In genomic region chr5:175816348-175816747, GRCh38 we compare ENCODE assay signal across 27 cellular contexts. TPM values are rescaled to one million over a fixed set of nuclear protein-coding genes. Genes with fewer than 3 reads are reported as not detected.
DNase-seq lines count a peak whose midpoint lies in the region; ATAC-seq and TF ChIP-seq lines count a peak whose summit lies in the region.
"Had no signal": no experiment of that assay in that cellular context is flagged by ENCODE, and none has a peak within 500 bp of the region (broad histone marks: within the 10 kb centered on the region; RNA-seq: fewer than 3 reads in every experiment).

No MANE protein-coding gene starts in this region.

- TF ChIP-seq RAD21 in HCT116 (IDR thresholded peaks at IDR 0.05; ENCODE audit: low read depth) = no peak

- POLR2A ChIA-PET in HCT116 (lab: Charles Lee) = no interaction called here
- POLR2A ChIA-PET in WTC11 (lab: Charles Lee) = no interaction called here

- H3K27ac ChIP-seq in HCT116 (ENCODE audit: low read depth, low read length) = no peak overlapping the region
- no peak overlapping the region for H3K27ac ChIP-seq in neural progenitor cell
- H3K27ac ChIP-seq: BLaER1, KMS-11, PC-9, SJCRH30 had no signal

- H4K20me1 ChIP-seq in HCT116 (ENCODE audit: insufficient read depth) (no peaks in the 10 kb centered on the region), neural progenitor cell (ENCODE audit: low read depth) (no peaks in the 10 kb centered on the region)
- H4K20me1 ChIP-seq: BLaER1 had no signal

- TF ChIP-seq POLR2A in HCT116 (IDR thresholded peaks at IDR 0.05; ENCODE audit: borderline replicate concordance, extremely low read depth, insufficient read depth, insufficient read length) = no peak

- H3K36me3 ChIP-seq in HCT116 (ENCODE audit: control insufficient read depth in 1 of 2, insufficient read depth in 2 of 2, low read length in 2 of 2) = no peaks in the 10 kb centered on the region
- H3K36me3 ChIP-seq in neural progenitor cell = no peaks in the 10 kb centered on the region
- H3K36me3 ChIP-seq: BLaER1, HAP-1, SJCRH30 had no signal

- CTCF ChIA-PET in HCT116 (lab: Charles Lee) = no interaction called here
- CTCF ChIA-PET in WTC11 (lab: Charles Lee) = no interaction called here

- H3K9ac ChIP-seq in HCT116 (ENCODE audit: low read length) (no peak overlapping the region), neural progenitor cell (no peak overlapping the region)
- H3K9ac ChIP-seq: BLaER1, KMS-11 had no signal

- no peaks in the 10 kb centered on the region for H3K27me3 Mint-ChIP-seq in WTC11 (ENCODE audit: low read depth)
- peaks cover 4% of the 10 kb centered on the region for H3K27me3 Mint-ChIP-seq in neural progenitor cell (ENCODE audit: insufficient read depth, low read depth)
- peaks cover 0 to 15% (median 5%) of the 10 kb centered on the region in 3 donors for H3K27me3 Mint-ChIP-seq in immature natural killer cell (ENCODE audit: low read depth in 3 of 3)

- H3K9me2 ChIP-seq in HCT116 (ENCODE audit: insufficient read depth) = no peaks in the 10 kb centered on the region

- intact Hi-C loops in HCT116 (cut with micrococcal nuclease) = no loop called here

- TF ChIP-seq CTCF in HCT116 (IDR thresholded peaks at IDR 0.05 in 2 of 3, conservative IDR thresholded peaks at IDR 0.05 in 1 of 3; ENCODE audit: borderline replicate concordance in 1 of 3, insufficient read depth in 1 of 3, low read depth in 2 of 3, low read length in 2 of 3) = no peak
- TF ChIP-seq CTCF in WTC11 (IDR thresholded peaks at IDR 0.05) = no peak
- TF ChIP-seq CTCF in neural progenitor cell (IDR thresholded peaks at IDR 0.05) = no peak

- no peak overlapping the region for H2AFZ ChIP-seq in HCT116 (ENCODE audit: low read depth, low read length, poor library complexity, severe bottlenecking)
- no peak overlapping the region for H2AFZ ChIP-seq in neural progenitor cell (replicated peaks)
- H2AFZ ChIP-seq: PC-9 had no signal

- H3K4me1 ChIP-seq in HCT116 (ENCODE audit: control insufficient read depth in 1 of 2, insufficient read depth in 2 of 2, low read length in 2 of 2) (peaks cover 22 to 70% of the 10 kb centered on the region in 2 experiments), neural progenitor cell (no peaks in the 10 kb centered on the region)
- H3K4me1 ChIP-seq: BLaER1, Caco-2, HAP-1 had no signal

- no peak overlapping the region for H3K27ac Mint-ChIP-seq in WTC11
- no peak overlapping the region for H3K27ac Mint-ChIP-seq in neural progenitor cell
- no peak overlapping the region for H3K27ac Mint-ChIP-seq in immature natural killer cell
- H3K27ac Mint-ChIP-seq: CD4-positive, alpha-beta memory T cell had no signal

- H3K4me2 ChIP-seq in HCT116 (ENCODE audit: low read length) (peak overlapping the region; percentile 25; the same call in 1 of the 2 replicates), neural progenitor cell (no peak overlapping the region)
- H3K4me2 ChIP-seq: BLaER1, KMS-11, PC-9 had no signal

- BruUV-seq in HCT116 (replicated peaks; lab: Mats Ljungman, UMichigan) = no TSS peak

- H3K79me2 ChIP-seq in HCT116 (ENCODE audit: insufficient read depth, low read length) (no peaks in the 10 kb centered on the region), neural progenitor cell (ENCODE audit: low read depth) (no peaks in the 10 kb centered on the region)

- RAD21 ChIA-PET in HCT116 (lab: Charles Lee; ENCODE audit: low non-redundant PET in 1 of 2, low total read pairs in 2 of 2, uncharacterized antibody in 2 of 2, unreplicated experiment in 2 of 2) = no interaction called here

- DNase-seq in ELF-1 (ENCODE audit: low read depth, low spot score) (peak; percentile 66), HCT116 (ENCODE audit: low read depth, low spot score) (peak; percentile 37), WTC11 (ENCODE audit: low spot score) (no peak), left kidney (ENCODE audit: low read depth, low spot score) (peak; percentile 46), neural progenitor cell (ENCODE audit: low spot score) (no peak), immature natural killer cell (no peak)
- no peak for DNase-seq in activated CD4-positive, alpha-beta T cell treated with anti-CD3 and anti-CD28 coated beads for 1 hour
- DNase-seq: ACHN; Caco-2; CD4-positive, alpha-beta memory T cell; DMS 273 treated with DMSO at 0.1 percent for 48 hours; DMS79 treated with DMSO at 0.1 percent for 48 hours; NCI-H1694; NCI-H2081; NCI-H2171 treated with DMSO at 0.1 percent for 48 hours; NCI-H446 treated with DMSO at 0.1 percent for 48 hours; NCI-H526 treated with DMSO at 0.1 percent for 48 hours; PC-9; T-helper 1 cell had no signal

- no peaks in the 10 kb centered on the region for H3K9me3 ChIP-seq in HCT116 (ENCODE audit: control insufficient read depth in 1 of 2, insufficient read depth in 1 of 2, low read depth in 1 of 2, low read length in 2 of 2)
- no peaks in the 10 kb centered on the region for H3K9me3 ChIP-seq in neural progenitor cell (ENCODE audit: low read depth)
- H3K9me3 ChIP-seq: BLaER1, Caco-2, HAP-1, SJCRH30 had no signal

- H3F3A ChIP-seq in neural progenitor cell (ENCODE audit: low read depth) = no peaks in the 10 kb centered on the region

- peaks cover 11% of the 10 kb centered on the region for H3K4me1 Mint-ChIP-seq in WTC11
- peaks cover 19% of the 10 kb centered on the region for H3K4me1 Mint-ChIP-seq in neural progenitor cell
- no peaks in the 10 kb centered on the region for H3K4me1 Mint-ChIP-seq in immature natural killer cell
- H3K4me1 Mint-ChIP-seq: CD4-positive, alpha-beta memory T cell had no signal

- H3K4me3 ChIP-seq in HCT116 (replicated peaks in 1 of 2; ENCODE audit: low read depth in 1 of 2, low read length in 2 of 2) = no peak overlapping the region
- H3K4me3 ChIP-seq in neural progenitor cell = no peak overlapping the region
- H3K4me3 ChIP-seq: BLaER1, HAP-1, PC-9, SJCRH30 had no signal

- ATAC-seq in HCT116 = peak; percentile 59
- 0 out of 2 replicates have a peak, but pooled peaks have one; percentile 35 for ATAC-seq in WTC11
- no peak for ATAC-seq in GM19455 (IDR thresholded peaks at IDR 0.05; ENCODE audit: unreplicated experiment)

- H3K4me3 Mint-ChIP-seq in WTC11 = no peak overlapping the region
- H3K4me3 Mint-ChIP-seq in neural progenitor cell = no peak overlapping the region
- no peak overlapping the region for H3K4me3 Mint-ChIP-seq in immature natural killer cell
- H3K4me3 Mint-ChIP-seq: CD4-positive, alpha-beta memory T cell had no signal

- H3K9me3 Mint-ChIP-seq in WTC11 (no peaks in the 10 kb centered on the region), neural progenitor cell (no peaks in the 10 kb centered on the region), immature natural killer cell (no peaks in the 10 kb centered on the region)

- no peaks in the 10 kb centered on the region for H3K36me3 Mint-ChIP-seq in WTC11
- no peaks in the 10 kb centered on the region for H3K36me3 Mint-ChIP-seq in neural progenitor cell
- no peaks in the 10 kb centered on the region for H3K36me3 Mint-ChIP-seq in immature natural killer cell
- H3K36me3 Mint-ChIP-seq: CD4-positive, alpha-beta memory T cell had no signal

- H3K27me3 ChIP-seq in HCT116 (ENCODE audit: insufficient read depth, low read length) = no peaks in the 10 kb centered on the region
- no peaks in the 10 kb centered on the region for H3K27me3 ChIP-seq in neural progenitor cell
- H3K27me3 ChIP-seq: BLaER1, SJCRH30 had no signal

TF ChIP-seq in HCT116, 20 proteins besides CTCF, POLR2A, EP300 and RAD21 (continues in another document):
- no peak for TF ChIP-seq TCF7L2 (IDR thresholded peaks at IDR 0.05; ENCODE audit: borderline replicate concordance, extremely low read depth, insufficient read depth, insufficient read length)
- no peak for TF ChIP-seq EZH2phosphoT487 (IDR thresholded peaks at IDR 0.05; ENCODE audit: borderline replicate concordance)
- no peak for TF ChIP-seq JUND (IDR thresholded peaks at IDR 0.05)
- no peak for TF ChIP-seq SRF (IDR thresholded peaks at IDR 0.05; ENCODE audit: low read depth)
- TF ChIP-seq ZFX (IDR thresholded peaks at IDR 0.05) = no peak
- TF ChIP-seq CEBPB (IDR thresholded peaks at IDR 0.05; ENCODE audit: low read depth) = no peak
- no peak for TF ChIP-seq POLR2AphosphoS5 (IDR thresholded peaks at IDR 0.05; ENCODE audit: low read depth, low read length)
- TF ChIP-seq EZH2 (IDR thresholded peaks at IDR 0.05) = no peak
- TF ChIP-seq ZNF274 (IDR thresholded peaks at IDR 0.05; ENCODE audit: low read depth, low read length) = no peak
- no peak for TF ChIP-seq SIN3A (IDR thresholded peaks at IDR 0.05; ENCODE audit: low read depth)
- TF ChIP-seq FOSL1 (IDR thresholded peaks at IDR 0.05; ENCODE audit: low read depth) = no peak
- TF ChIP-seq SP1 (IDR thresholded peaks at IDR 0.05; ENCODE audit: low read depth) = no peak
- TF ChIP-seq ATF3 (IDR thresholded peaks at IDR 0.05) = no peak

TF ChIP-seq in WTC11, 78 proteins besides CTCF, POLR2A, EP300 and RAD21:
- peak; percentile 51 for TF ChIP-seq USF1 (CRISPR knock-in tag; IDR thresholded peaks at IDR 0.05)
- TF ChIP-seq USF2 (CRISPR knock-in tag; IDR thresholded peaks at IDR 0.05) = peak; percentile 82
- TF ChIP-seq ZBTB43 (CRISPR knock-in tag; IDR thresholded peaks at IDR 0.05) = no peak
- no peak for TF ChIP-seq ELF4 (CRISPR knock-in tag; IDR thresholded peaks at IDR 0.05; ENCODE audit: low read depth)
- TF ChIP-seq RORB (CRISPR knock-in tag; IDR thresholded peaks at IDR 0.05) = no peak

RNA-seq across cellular contexts. Expression of gene CPLX2, which starts 55.0 kb away (rescaled TPM):
- total RNA-seq in HCT116 (2021; ENCODE audit: unreplicated experiment) = not detected
- polyA plus RNA-seq in HCT116 (2012) = 0.08 and 0.19 TPM in 2 replicates
- 0.92 to 3.0 TPM (median 1.3 TPM) in 3 replicates for total RNA-seq in WTC11 (2021)
- total RNA-seq in neural progenitor cell (ENCODE audit: low replicate concordance) = 0.06 TPM in 1 of 2 replicates, not detected in the other
- not detected for polyA plus RNA-seq in immature natural killer cell
- total RNA-seq: Caco-2; CD4-positive, alpha-beta memory T cell; G401; HT1080; M059J; PC-9; SJCRH30 had no signal

Comparison
In these comparisons a context has a peak if more than half of its experiments do, and no peak if none do; other contexts are left out.
1. DNase-seq: peak in ELF-1 (single experiment), HCT116 (single experiment) and left kidney (single experiment); none in WTC11 (single experiment), neural progenitor cell (single experiment), activated CD4-positive, alpha-beta T cell treated with anti-CD3 and anti-CD28 coated beads for 1 hour (single experiment) and immature natural killer cell (0 of 3).